In the genomic region with DNA sequence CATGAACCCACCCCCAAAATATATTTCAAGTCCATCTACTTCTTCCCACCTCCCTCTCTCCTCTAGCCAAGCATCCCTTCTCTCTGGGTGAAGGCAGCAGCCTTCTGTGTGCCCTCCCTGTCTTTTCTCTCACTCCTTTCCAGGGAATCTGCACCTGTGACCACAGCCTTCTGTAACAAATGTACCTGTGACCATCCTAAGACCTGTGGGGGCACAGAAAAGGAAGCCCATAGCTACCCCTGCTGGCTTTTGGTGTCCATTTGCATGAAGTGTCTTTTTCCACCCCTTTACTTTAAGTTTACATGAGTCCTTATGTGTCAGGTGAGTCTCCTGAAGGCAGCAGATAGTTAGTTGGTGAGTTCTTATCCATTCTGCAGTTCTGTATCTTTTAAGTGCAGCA, we compare ENCODE assay signal across 1 cellular context.
TF ChIP-seq lines count a peak whose summit lies in the region.

No MANE protein-coding gene starts in this region.

TF ChIP-seq in GM23338, 12 proteins besides CTCF, POLR2A, EP300 and RAD21:
- TF ChIP-seq, protein P1, sequence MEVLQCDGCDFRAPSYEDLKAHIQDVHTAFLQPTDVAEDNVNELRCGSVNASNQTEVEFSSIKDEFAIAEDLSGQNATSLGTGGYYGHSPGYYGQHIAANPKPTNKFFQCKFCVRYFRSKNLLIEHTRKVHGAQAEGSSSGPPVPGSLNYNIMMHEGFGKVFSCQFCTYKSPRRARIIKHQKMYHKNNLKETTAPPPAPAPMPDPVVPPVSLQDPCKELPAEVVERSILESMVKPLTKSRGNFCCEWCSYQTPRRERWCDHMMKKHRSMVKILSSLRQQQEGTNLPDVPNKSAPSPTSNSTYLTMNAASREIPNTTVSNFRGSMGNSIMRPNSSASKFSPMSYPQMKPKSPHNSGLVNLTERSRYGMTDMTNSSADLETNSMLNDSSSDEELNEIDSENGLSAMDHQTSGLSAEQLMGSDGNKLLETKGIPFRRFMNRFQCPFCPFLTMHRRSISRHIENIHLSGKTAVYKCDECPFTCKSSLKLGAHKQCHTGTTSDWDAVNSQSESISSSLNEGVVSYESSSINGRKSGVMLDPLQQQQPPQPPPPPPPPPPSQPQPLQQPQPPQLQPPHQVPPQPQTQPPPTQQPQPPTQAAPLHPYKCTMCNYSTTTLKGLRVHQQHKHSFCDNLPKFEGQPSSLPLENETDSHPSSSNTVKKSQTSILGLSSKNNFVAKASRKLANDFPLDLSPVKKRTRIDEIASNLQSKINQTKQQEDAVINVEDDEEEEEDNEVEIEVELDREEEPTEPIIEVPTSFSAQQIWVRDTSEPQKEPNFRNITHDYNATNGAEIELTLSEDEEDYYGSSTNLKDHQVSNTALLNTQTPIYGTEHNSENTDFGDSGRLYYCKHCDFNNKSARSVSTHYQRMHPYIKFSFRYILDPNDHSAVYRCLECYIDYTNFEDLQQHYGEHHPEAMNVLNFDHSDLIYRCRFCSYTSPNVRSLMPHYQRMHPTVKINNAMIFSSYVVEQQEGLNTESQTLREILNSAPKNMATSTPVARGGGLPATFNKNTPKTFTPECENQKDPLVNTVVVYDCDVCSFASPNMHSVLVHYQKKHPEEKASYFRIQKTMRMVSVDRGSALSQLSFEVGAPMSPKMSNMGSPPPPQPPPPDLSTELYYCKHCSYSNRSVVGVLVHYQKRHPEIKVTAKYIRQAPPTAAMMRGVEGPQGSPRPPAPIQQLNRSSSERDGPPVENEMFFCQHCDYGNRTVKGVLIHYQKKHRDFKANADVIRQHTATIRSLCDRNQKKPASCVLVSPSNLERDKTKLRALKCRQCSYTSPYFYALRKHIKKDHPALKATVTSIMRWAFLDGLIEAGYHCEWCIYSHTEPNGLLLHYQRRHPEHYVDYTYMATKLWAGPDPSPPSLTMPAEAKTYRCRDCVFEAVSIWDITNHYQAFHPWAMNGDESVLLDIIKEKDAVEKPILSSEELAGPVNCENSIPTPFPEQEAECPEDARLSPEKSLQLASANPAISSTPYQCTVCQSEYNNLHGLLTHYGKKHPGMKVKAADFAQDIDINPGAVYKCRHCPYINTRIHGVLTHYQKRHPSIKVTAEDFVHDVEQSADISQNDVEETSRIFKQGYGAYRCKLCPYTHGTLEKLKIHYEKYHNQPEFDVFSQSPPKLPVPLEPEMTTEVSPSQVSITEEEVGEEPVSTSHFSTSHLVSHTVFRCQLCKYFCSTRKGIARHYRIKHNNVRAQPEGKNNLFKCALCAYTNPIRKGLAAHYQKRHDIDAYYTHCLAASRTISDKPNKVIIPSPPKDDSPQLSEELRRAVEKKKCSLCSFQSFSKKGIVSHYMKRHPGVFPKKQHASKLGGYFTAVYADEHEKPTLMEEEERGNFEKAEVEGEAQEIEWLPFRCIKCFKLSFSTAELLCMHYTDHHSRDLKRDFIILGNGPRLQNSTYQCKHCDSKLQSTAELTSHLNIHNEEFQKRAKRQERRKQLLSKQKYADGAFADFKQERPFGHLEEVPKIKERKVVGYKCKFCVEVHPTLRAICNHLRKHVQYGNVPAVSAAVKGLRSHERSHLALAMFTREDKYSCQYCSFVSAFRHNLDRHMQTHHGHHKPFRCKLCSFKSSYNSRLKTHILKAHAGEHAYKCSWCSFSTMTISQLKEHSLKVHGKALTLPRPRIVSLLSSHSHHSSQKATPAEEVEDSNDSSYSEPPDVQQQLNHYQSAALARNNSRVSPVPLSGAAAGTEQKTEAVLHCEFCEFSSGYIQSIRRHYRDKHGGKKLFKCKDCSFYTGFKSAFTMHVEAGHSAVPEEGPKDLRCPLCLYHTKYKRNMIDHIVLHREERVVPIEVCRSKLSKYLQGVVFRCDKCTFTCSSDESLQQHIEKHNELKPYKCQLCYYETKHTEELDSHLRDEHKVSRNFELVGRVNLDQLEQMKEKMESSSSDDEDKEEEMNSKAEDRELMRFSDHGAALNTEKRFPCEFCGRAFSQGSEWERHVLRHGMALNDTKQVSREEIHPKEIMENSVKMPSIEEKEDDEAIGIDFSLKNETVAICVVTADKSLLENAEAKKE (CRISPR knock-in tag; IDR thresholded peaks at IDR 0.05): no peak
- TF ChIP-seq, protein P2, sequence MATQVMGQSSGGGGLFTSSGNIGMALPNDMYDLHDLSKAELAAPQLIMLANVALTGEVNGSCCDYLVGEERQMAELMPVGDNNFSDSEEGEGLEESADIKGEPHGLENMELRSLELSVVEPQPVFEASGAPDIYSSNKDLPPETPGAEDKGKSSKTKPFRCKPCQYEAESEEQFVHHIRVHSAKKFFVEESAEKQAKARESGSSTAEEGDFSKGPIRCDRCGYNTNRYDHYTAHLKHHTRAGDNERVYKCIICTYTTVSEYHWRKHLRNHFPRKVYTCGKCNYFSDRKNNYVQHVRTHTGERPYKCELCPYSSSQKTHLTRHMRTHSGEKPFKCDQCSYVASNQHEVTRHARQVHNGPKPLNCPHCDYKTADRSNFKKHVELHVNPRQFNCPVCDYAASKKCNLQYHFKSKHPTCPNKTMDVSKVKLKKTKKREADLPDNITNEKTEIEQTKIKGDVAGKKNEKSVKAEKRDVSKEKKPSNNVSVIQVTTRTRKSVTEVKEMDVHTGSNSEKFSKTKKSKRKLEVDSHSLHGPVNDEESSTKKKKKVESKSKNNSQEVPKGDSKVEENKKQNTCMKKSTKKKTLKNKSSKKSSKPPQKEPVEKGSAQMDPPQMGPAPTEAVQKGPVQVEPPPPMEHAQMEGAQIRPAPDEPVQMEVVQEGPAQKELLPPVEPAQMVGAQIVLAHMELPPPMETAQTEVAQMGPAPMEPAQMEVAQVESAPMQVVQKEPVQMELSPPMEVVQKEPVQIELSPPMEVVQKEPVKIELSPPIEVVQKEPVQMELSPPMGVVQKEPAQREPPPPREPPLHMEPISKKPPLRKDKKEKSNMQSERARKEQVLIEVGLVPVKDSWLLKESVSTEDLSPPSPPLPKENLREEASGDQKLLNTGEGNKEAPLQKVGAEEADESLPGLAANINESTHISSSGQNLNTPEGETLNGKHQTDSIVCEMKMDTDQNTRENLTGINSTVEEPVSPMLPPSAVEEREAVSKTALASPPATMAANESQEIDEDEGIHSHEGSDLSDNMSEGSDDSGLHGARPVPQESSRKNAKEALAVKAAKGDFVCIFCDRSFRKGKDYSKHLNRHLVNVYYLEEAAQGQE (IDR thresholded peaks at IDR 0.05; ENCODE audit: unreplicated experiment): no peak
- no peak for TF ChIP-seq ZNF114 (CRISPR knock-in tag; IDR thresholded peaks at IDR 0.05)
- no peak for TF ChIP-seq NANOG (IDR thresholded peaks at IDR 0.05; ENCODE audit: borderline replicate concordance)
- TF ChIP-seq EZH2phosphoT487 (IDR thresholded peaks at IDR 0.05; ENCODE audit: unreplicated experiment): no peak
- TF ChIP-seq CREB1 (CRISPR knock-in tag; IDR thresholded peaks at IDR 0.05; ENCODE audit: low read depth): no peak
- no peak for TF ChIP-seq POLR2AphosphoS5 (IDR thresholded peaks at IDR 0.05; ENCODE audit: low read depth)
- TF ChIP-seq, protein P3, sequence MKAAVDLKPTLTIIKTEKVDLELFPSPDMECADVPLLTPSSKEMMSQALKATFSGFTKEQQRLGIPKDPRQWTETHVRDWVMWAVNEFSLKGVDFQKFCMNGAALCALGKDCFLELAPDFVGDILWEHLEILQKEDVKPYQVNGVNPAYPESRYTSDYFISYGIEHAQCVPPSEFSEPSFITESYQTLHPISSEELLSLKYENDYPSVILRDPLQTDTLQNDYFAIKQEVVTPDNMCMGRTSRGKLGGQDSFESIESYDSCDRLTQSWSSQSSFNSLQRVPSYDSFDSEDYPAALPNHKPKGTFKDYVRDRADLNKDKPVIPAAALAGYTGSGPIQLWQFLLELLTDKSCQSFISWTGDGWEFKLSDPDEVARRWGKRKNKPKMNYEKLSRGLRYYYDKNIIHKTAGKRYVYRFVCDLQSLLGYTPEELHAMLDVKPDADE (IDR thresholded peaks at IDR 0.05): no peak
- no peak for TF ChIP-seq JUNB (IDR thresholded peaks at IDR 0.05; ENCODE audit: unreplicated experiment)
- TF ChIP-seq STAT1 (IDR thresholded peaks at IDR 0.05; ENCODE audit: unreplicated experiment): no peak
- TF ChIP-seq EZH2 (IDR thresholded peaks at IDR 0.05; ENCODE audit: low read depth, unreplicated experiment): no peak
- no peak for TF ChIP-seq ZNF331 (CRISPR knock-in tag; IDR thresholded peaks at IDR 0.05; ENCODE audit: low read depth)
